ENCODE assay signal across 33 cellular contexts in genomic region chr2:113160248-113160647, GRCh38. TPM values are rescaled to one million over a fixed set of nuclear protein-coding genes. Genes with fewer than 3 reads are reported as not detected.
"Had no signal": no experiment of that assay in that cellular context is flagged by ENCODE, and none has a peak within 500 bp of the region (broad histone marks: within the 10 kb centered on the region; RNA-seq: fewer than 3 reads in every experiment).

No MANE protein-coding gene starts in this region.

- H3K36me3 Mint-ChIP-seq: natural killer cell; neural progenitor cell; stimulated activated memory B cell treated with anti-CD40 and anti-IgM and Interleukin-4, amounts not matched to agents 10 μg/mL and 1 μg/mL and 100 μg/mL, for 72 hours; type B pancreatic cell had no signal

- H3K27ac Mint-ChIP-seq: natural killer cell; nephron; neural progenitor cell; progenitor cell of endocrine pancreas; stimulated activated memory B cell treated with anti-CD40 and anti-IgM and Interleukin-4, amounts not matched to agents 10 μg/mL and 1 μg/mL and 100 μg/mL, for 72 hours; stimulated activated naive CD8-positive, alpha-beta T cell treated with anti-CD3 and anti-CD28 coated beads, Interleukin-15, amount 100 ng/mL, for 72 hours had no signal

- H3K9me3 ChIP-seq: ovary, psoas muscle, spleen, suprapubic skin, testis, tibial artery, transverse colon, upper lobe of right lung, uterus had no signal

- H3K27me3 Mint-ChIP-seq: progenitor cell of endocrine pancreas; stimulated activated memory B cell treated with anti-CD40 and anti-IgM and Interleukin-4, amounts not matched to agents 10 μg/mL and 1 μg/mL and 100 μg/mL, for 72 hours; stimulated activated naive CD8-positive, alpha-beta T cell treated with anti-CD3 and anti-CD28 coated beads, Interleukin-15, amount 100 ng/mL, for 72 hours; type B pancreatic cell had no signal

- H3K9me3 Mint-ChIP-seq: natural killer cell; nephron; neural progenitor cell; stimulated activated memory B cell treated with anti-CD40 and anti-IgM and Interleukin-4, amounts not matched to agents 10 μg/mL and 1 μg/mL and 100 μg/mL, for 72 hours; stimulated activated naive CD8-positive, alpha-beta T cell treated with anti-CD3 and anti-CD28 coated beads, Interleukin-15, amount 100 ng/mL, for 72 hours; type B pancreatic cell had no signal

- H3K4me1 ChIP-seq: psoas muscle, testis, tibial artery, uterus had no signal

- H3K27me3 ChIP-seq: ovary, testis, transverse colon, upper lobe of right lung, uterus had no signal

- H3K27ac ChIP-seq: neural progenitor cell, ovary, parathyroid adenoma, psoas muscle, skin epidermis, spleen, suprapubic skin, testis, tibial artery, transverse colon, upper lobe of right lung, uterus had no signal

- H3K36me3 ChIP-seq: neural progenitor cell, ovary, spleen, suprapubic skin, tibial artery, transverse colon, upper lobe of right lung, uterus had no signal

- H3K4me3 Mint-ChIP-seq: natural killer cell; nephron; neural progenitor cell; stimulated activated memory B cell treated with anti-CD40 and anti-IgM and Interleukin-4, amounts not matched to agents 10 μg/mL and 1 μg/mL and 100 μg/mL, for 72 hours; stimulated activated naive CD8-positive, alpha-beta T cell treated with anti-CD3 and anti-CD28 coated beads, Interleukin-15, amount 100 ng/mL, for 72 hours had no signal

- ATAC-seq: natural killer cell; psoas muscle; right cardiac atrium; sciatic nerve; stimulated activated memory B cell treated with anti-CD40 and anti-IgM and Interleukin-4, amounts not matched to agents 10 μg/mL and 1 μg/mL and 100 μg/mL, for 72 hours; stimulated activated naive CD8-positive, alpha-beta T cell treated with anti-CD3 and anti-CD28 coated beads, Interleukin-15, amount 100 ng/mL, for 72 hours; stimulated activated naive CD8-positive, alpha-beta T cell treated with anti-CD3 and anti-CD28 coated beads, Interleukin-15, Interleukin-2, amounts not matched to agents 100 U/mL and 50 U/mL, for 24 hours; upper lobe of right lung had no signal

- DNase-seq: natural killer cell; occipital lobe; ovary; posterior cingulate gyrus; psoas muscle; right cardiac atrium; stimulated activated CD4-positive, alpha-beta T cell treated with anti-CD3 and anti-CD28 coated beads, Interleukin-12 subunit alpha, Interleukin-12 subunit beta, amount 100 ng/mL, for 4 hours; stimulated activated CD4-positive, alpha-beta T cell treated with anti-CD3 and anti-CD28 coated beads, Interleukin-1b, Interleukin-23, amount 100 ng/mL, for 48 hours; stimulated activated CD4-positive, alpha-beta T cell treated with anti-CD3 and anti-CD28 coated beads, Interleukin-4, amount 100 ng/mL, for 1 hour; stimulated activated CD4-positive, alpha-beta T cell treated with anti-CD3 and anti-CD28 coated beads, Interleukin-4, amount 100 ng/mL, for 4 hours; stimulated activated CD8-positive, alpha-beta memory T cell treated with anti-CD3 and anti-CD28 coated beads, Interleukin-4, amount 100 ng/mL, for 48 hours; stimulated activated naive CD4-positive, alpha-beta T cell; stimulated activated naive CD8-positive, alpha-beta T cell treated with anti-CD3 and anti-CD28 coated beads, Interleukin-15, amount 100 ng/mL, for 72 hours; stimulated activated naive CD8-positive, alpha-beta T cell treated with anti-CD3 and anti-CD28 coated beads, Interleukin-15, Interleukin-2, amounts not matched to agents 100 U/mL and 50 U/mL, for 24 hours; substantia nigra; transverse colon; upper lobe of right lung; uterus had no signal

- H3K4me3 ChIP-seq: neural progenitor cell, ovary, psoas muscle, skin epidermis, smooth muscle cell, spleen, suprapubic skin, testis, tibial artery, transverse colon, upper lobe of right lung, uterus had no signal

RNA-seq across cellular contexts. Expression of gene IL1RN, which starts 32.9 kb away (rescaled TPM):
- total RNA-seq: occipital lobe, osteoblast, progenitor cell of endocrine pancreas, renal cortical epithelial cell had no signal
